In the genomic region with DNA sequence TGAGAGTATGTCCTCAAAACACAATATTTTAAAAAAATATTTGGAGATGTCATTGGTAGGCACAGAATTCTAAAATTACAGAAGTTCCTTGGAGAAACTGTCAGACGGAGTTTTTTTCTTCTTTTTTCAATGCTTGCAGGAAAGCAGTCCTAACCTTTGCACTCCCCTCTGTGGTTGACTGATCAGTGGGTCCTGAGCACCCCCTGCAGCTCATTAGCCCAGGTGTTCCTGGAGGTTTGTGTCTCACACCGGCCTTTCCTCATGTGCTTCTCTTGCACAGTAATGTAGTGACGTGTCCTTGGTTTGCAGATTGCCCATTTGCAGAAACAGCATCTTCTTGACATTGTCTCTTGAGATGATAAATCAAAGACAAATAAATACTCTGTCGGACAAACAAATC, we compare ENCODE assay signal across 9 cellular contexts.
DNase-seq lines count a peak whose midpoint lies in the region; ATAC-seq and TF ChIP-seq lines count a peak whose summit lies in the region.
"Had no signal": no experiment of that assay in that cellular context is flagged by ENCODE, and none has a peak within 500 bp of the region (broad histone marks: within the 10 kb centered on the region; RNA-seq: fewer than 3 reads in every experiment).

No MANE protein-coding gene starts in this region.

- H3K27me3 Mint-ChIP-seq in type B pancreatic cell: no peaks in the 10 kb centered on the region

- DNase-seq in G401 (ENCODE audit: low spot score): peak; percentile 14
- DNase-seq in OCI-M1 (lab: John Stamatoyannopoulos, UW): peak; percentile 4
- DNase-seq in activated effector memory CD4-positive, alpha-beta T cell treated with Interleukin-2 at 50 U/mL for 16 hours: peak; percentile 26
- peak; percentile 67 for DNase-seq in stimulated activated CD4-positive, alpha-beta T cell treated with anti-CD3 and anti-CD28 coated beads, Interleukin-1b, Interleukin-23, amount 100 ng/mL, for 48 hours
- no peak for DNase-seq in T-helper 9 cell
- DNase-seq in type B pancreatic cell (ENCODE audit: extremely low spot score, unreplicated experiment): no peak

- peaks cover 3% of the 10 kb centered on the region for H3K9me3 Mint-ChIP-seq in type B pancreatic cell
- H3K9me3 Mint-ChIP-seq: T-helper 1 cell treated with Interleukin-12 subunit alpha and Interleukin-12 subunit beta and Interleukin-4 antibody, amounts not matched to agents 30 μg/mL and 1 μg/mL, for 36 hours had no signal

- TF ChIP-seq CTCF in type B pancreatic cell (conservative IDR thresholded peaks at IDR 0.05): no peak

- no peaks in the 10 kb centered on the region for H3K36me3 Mint-ChIP-seq in type B pancreatic cell

- H3K4me1 Mint-ChIP-seq in type B pancreatic cell (ENCODE audit: unreplicated experiment): no peaks in the 10 kb centered on the region

- H3K4me3 Mint-ChIP-seq in type B pancreatic cell: no peak overlapping the region
- H3K4me3 Mint-ChIP-seq: T-helper 1 cell treated with Interleukin-12 subunit alpha and Interleukin-12 subunit beta and Interleukin-4 antibody, amounts not matched to agents 30 μg/mL and 1 μg/mL, for 36 hours had no signal

- ATAC-seq in HG02885 (IDR thresholded peaks at IDR 0.05; ENCODE audit: poor library complexity, unreplicated experiment) (no peak), GM18517 (IDR thresholded peaks at IDR 0.05; ENCODE audit: unreplicated experiment) (no peak)

- in situ Hi-C loops in G401 (cut with HindIII; ENCODE audit: low sequenced_read_pairs): no loop called here

- H3K27ac Mint-ChIP-seq in type B pancreatic cell: no peak overlapping the region
- H3K27ac Mint-ChIP-seq: T-helper 1 cell treated with Interleukin-12 subunit alpha and Interleukin-12 subunit beta and Interleukin-4 antibody, amounts not matched to agents 30 μg/mL and 1 μg/mL, for 36 hours had no signal

Comparison
In these comparisons a context has a peak if more than half of its experiments do, and no peak if none do; other contexts are left out.
1. DNase-seq: peak in G401 (single experiment), OCI-M1 (single experiment), activated effector memory CD4-positive, alpha-beta T cell treated with Interleukin-2 at 50 U/mL for 16 hours (single experiment) and stimulated activated CD4-positive, alpha-beta T cell treated with anti-CD3 and anti-CD28 coated beads, Interleukin-1b, Interleukin-23, amount 100 ng/mL, for 48 hours (single experiment); none in T-helper 9 cell (single experiment) and type B pancreatic cell (single experiment).